Comparison of ENCODE assay signal across 7 cellular contexts in genomic region chr11:63840356-63841060, GRCh38. TPM values are rescaled to one million over a fixed set of nuclear protein-coding genes. Genes with fewer than 3 reads are reported as not detected.
DNase-seq lines count a peak whose midpoint lies in the region; ATAC-seq and TF ChIP-seq lines count a peak whose summit lies in the region.

No MANE protein-coding gene starts in this region.

- POLR2A ChIA-PET in activated CD8-positive, alpha-beta T cell treated with anti-CD3 and anti-CD28 coated beads for 36 hours (lab: Charles Lee) = interaction anchor here (1.3 to 1.5 kb wide), 5 partner anchors 15 to 134 kb away, joined by 3 to 6 read pairs (median 3); partner anchors contain the start of gene COX8A

- H3K4me3 ChIP-seq in HUES6 (ENCODE audit: low read depth, low read length) = peak overlapping the region; percentile 76
- H3K4me3 ChIP-seq in iPS-18a (ENCODE audit: low read length) = peak overlapping the region; percentile 86
- peak overlapping the region; percentile 78 to 90 for H3K4me3 ChIP-seq in stomach smooth muscle (ENCODE audit: low read length in 2 of 2)

- peak overlapping the region; percentile 93 for H3K27ac Mint-ChIP-seq in activated CD8-positive, alpha-beta T cell treated with anti-CD3 and anti-CD28 coated beads for 36 hours

- peak overlapping the region; percentile 98 for H3K4me3 Mint-ChIP-seq in activated CD8-positive, alpha-beta T cell treated with anti-CD3 and anti-CD28 coated beads for 36 hours

- H3K27me3 ChIP-seq in HUES6 (ENCODE audit: control insufficient read depth, insufficient read depth, low read length) (no peaks in the 10 kb centered on the region), iPS-18a (ENCODE audit: control insufficient read depth, insufficient read depth, low read length) (no peaks in the 10 kb centered on the region), stomach smooth muscle (ENCODE audit: control insufficient read depth in 1 of 2, insufficient read depth in 2 of 2, low read length in 2 of 2) (no peaks in the 10 kb centered on the region)

- H3K9ac ChIP-seq in HUES6 (ENCODE audit: low read length) = peak overlapping the region; percentile 79
- H3K9ac ChIP-seq in iPS-18a (ENCODE audit: low read length) = peak overlapping the region; percentile 73
- H3K9ac ChIP-seq in stomach smooth muscle (ENCODE audit: low read length in 2 of 2) = peak overlapping the region; percentile 92 to 94

- CTCF ChIA-PET in activated CD8-positive, alpha-beta T cell treated with anti-CD3 and anti-CD28 coated beads for 36 hours (lab: Charles Lee) = interaction anchor here (0.6 to 1.3 kb wide), 3 partner anchors 38 to 106 kb away, joined by 3 read pairs; no protein-coding TSS in a partner anchor

- no peaks in the 10 kb centered on the region for H3K27me3 Mint-ChIP-seq in activated CD8-positive, alpha-beta T cell treated with anti-CD3 and anti-CD28 coated beads for 36 hours

- H3K36me3 ChIP-seq in HUES6 (ENCODE audit: control insufficient read depth, insufficient read depth, low read length) (peaks cover 3% of the 10 kb centered on the region; the same call in 1 of the 2 replicates), iPS-18a (ENCODE audit: control insufficient read depth, low read depth, low read length) (no peaks in the 10 kb centered on the region), stomach smooth muscle (ENCODE audit: control insufficient read depth in 2 of 2, insufficient read depth in 2 of 2, low read length in 2 of 2) (peaks cover 0 to 7% of the 10 kb centered on the region in 2 donors)

- H3K9me3 ChIP-seq in HUES6 (ENCODE audit: control insufficient read depth, insufficient read depth, low read depth, low read length) (no peaks in the 10 kb centered on the region), iPS-18a (ENCODE audit: control insufficient read depth, low read depth, low read length) (no peaks in the 10 kb centered on the region), stomach smooth muscle (ENCODE audit: control insufficient read depth in 2 of 2, low read length in 2 of 2) (no peaks in the 10 kb centered on the region)

- ATAC-seq in activated CD8-positive, alpha-beta T cell treated with anti-CD3 and anti-CD28 coated beads for 36 hours = no peak

- TF ChIP-seq CTCF in activated CD8-positive, alpha-beta T cell treated with anti-CD3 and anti-CD28 coated beads for 36 hours (IDR thresholded peaks at IDR 0.05) = no peak

- no peaks in the 10 kb centered on the region for H3K9me3 Mint-ChIP-seq in activated CD8-positive, alpha-beta T cell treated with anti-CD3 and anti-CD28 coated beads for 36 hours

- peaks cover 21% of the 10 kb centered on the region for H3K36me3 Mint-ChIP-seq in activated CD8-positive, alpha-beta T cell treated with anti-CD3 and anti-CD28 coated beads for 36 hours (ENCODE audit: low read depth)

- H3K4me1 ChIP-seq in HUES6 (ENCODE audit: control insufficient read depth, insufficient read depth, low read length) = peaks cover 60% of the 10 kb centered on the region
- peaks cover 44% of the 10 kb centered on the region for H3K4me1 ChIP-seq in iPS-18a (ENCODE audit: control insufficient read depth, low read depth, low read length)
- H3K4me1 ChIP-seq in stomach smooth muscle (ENCODE audit: control insufficient read depth, insufficient read depth, low read length) = peaks cover 40% of the 10 kb centered on the region

- H3K4me1 Mint-ChIP-seq in activated CD8-positive, alpha-beta T cell treated with anti-CD3 and anti-CD28 coated beads for 36 hours (ENCODE audit: low read depth) = peaks cover 63% of the 10 kb centered on the region

- H3K27ac ChIP-seq in HUES6 (ENCODE audit: low read depth, low read length) = no peak overlapping the region
- H3K27ac ChIP-seq in iPS-18a (ENCODE audit: low read length) = no peak overlapping the region
- peak overlapping the region; percentile 66 for H3K27ac ChIP-seq in stomach smooth muscle (ENCODE audit: low read length)

- DNase-seq in activated CD8-positive, alpha-beta T cell treated with anti-CD3 and anti-CD28 coated beads for 36 hours = peak; percentile 21
- DNase-seq in D341Med (ENCODE audit: low spot score) = no peak
- no peak for DNase-seq in islet precursor cell
- no peak for DNase-seq in NCI-H2227 (lab: John Stamatoyannopoulos, UW; ENCODE audit: unreplicated experiment)

- intact Hi-C loops in activated CD8-positive, alpha-beta T cell treated with anti-CD3 and anti-CD28 coated beads for 36 hours (cut with micrococcal nuclease) = loop anchor here (10.0 kb wide), 1 partner anchor 54 kb away; no protein-coding TSS in a partner anchor

RNA-seq across cellular contexts. Expression of gene MARK2, which starts 1.6 kb away (rescaled TPM):
- total RNA-seq in activated CD8-positive, alpha-beta T cell treated with anti-CD3 and anti-CD28 coated beads for 36 hours = 10 to 100 TPM; 23.3 to 24.5 TPM

RNA-seq across cellular contexts. Expression of gene SPINDOC, which starts 27.3 kb away (rescaled TPM):
- total RNA-seq in activated CD8-positive, alpha-beta T cell treated with anti-CD3 and anti-CD28 coated beads for 36 hours = 10 to 100 TPM; 28.4 to 29.0 TPM
